ENCODE assay signal across 10 cellular contexts in genomic region chr13:67416047-67416925, GRCh38.
DNase-seq lines count a peak whose midpoint lies in the region; ATAC-seq and TF ChIP-seq lines count a peak whose summit lies in the region.
"Had no signal": no experiment of that assay in that cellular context is flagged by ENCODE, and none has a peak within 500 bp of the region (broad histone marks: within the 10 kb centered on the region; RNA-seq: fewer than 3 reads in every experiment).

No MANE protein-coding gene starts in this region.

- no peaks in the 10 kb centered on the region for H3K27me3 Mint-ChIP-seq in effector memory CD8-positive, alpha-beta T cell
- H3K27me3 Mint-ChIP-seq: activated B cell treated with CpG ODN at 0.5 μM for 24 hours had no signal

- no peaks in the 10 kb centered on the region for H3K36me3 ChIP-seq in left lung
- H3K36me3 ChIP-seq: neutrophil had no signal

- H3K27ac ChIP-seq in VCaP (no peak overlapping the region), left lung (no peak overlapping the region)
- H3K27ac ChIP-seq: neutrophil had no signal

- ATAC-seq in GM18868 (IDR thresholded peaks at IDR 0.05; ENCODE audit: unreplicated experiment) (peak; percentile 95), HG03103 (IDR thresholded peaks at IDR 0.05; ENCODE audit: low read depth, unreplicated experiment) (peak; percentile 96), left lung (peak; percentile 94), HG03378 (IDR thresholded peaks at IDR 0.05; ENCODE audit: unreplicated experiment) (no peak)
- no peak for ATAC-seq in effector memory CD8-positive, alpha-beta T cell (replicated peaks)
- ATAC-seq in stimulated activated effector memory CD8-positive, alpha-beta T cell treated with anti-CD3 and anti-CD28 coated beads, Interleukin-12 subunit alpha, Interleukin-12 subunit beta, amount 100 ng/mL, for 72 hours: no peak

- peak; percentile 3; the same call in 1 of the 2 replicates for TF ChIP-seq CTCF in VCaP (conservative IDR thresholded peaks at IDR 0.05)
- TF ChIP-seq CTCF in left lung (IDR thresholded peaks at IDR 0.05): no peak

- H3K27me3 ChIP-seq in left lung: no peaks in the 10 kb centered on the region
- H3K27me3 ChIP-seq: neutrophil had no signal

- no peak overlapping the region for H3K27ac Mint-ChIP-seq in effector memory CD8-positive, alpha-beta T cell
- no peak overlapping the region for H3K27ac Mint-ChIP-seq in stimulated activated effector memory CD8-positive, alpha-beta T cell treated with anti-CD3 and anti-CD28 coated beads, Interleukin-12 subunit alpha, Interleukin-12 subunit beta, amount 100 ng/mL, for 72 hours
- H3K27ac Mint-ChIP-seq: activated B cell treated with CpG ODN at 0.5 μM for 24 hours had no signal

- H3K36me3 Mint-ChIP-seq in effector memory CD8-positive, alpha-beta T cell (ENCODE audit: insufficient read depth): no peaks in the 10 kb centered on the region
- H3K36me3 Mint-ChIP-seq in stimulated activated effector memory CD8-positive, alpha-beta T cell treated with anti-CD3 and anti-CD28 coated beads, Interleukin-12 subunit alpha, Interleukin-12 subunit beta, amount 100 ng/mL, for 72 hours: no peaks in the 10 kb centered on the region

- H3K4me3 ChIP-seq in left lung: no peak overlapping the region

- intact Hi-C loops in left lung (cut with DNase I) (no loop called here), posterior vena cava (cut with DNase I) (no loop called here)

- H3K4me3 Mint-ChIP-seq in effector memory CD8-positive, alpha-beta T cell: no peak overlapping the region
- H3K4me3 Mint-ChIP-seq in stimulated activated effector memory CD8-positive, alpha-beta T cell treated with anti-CD3 and anti-CD28 coated beads, Interleukin-12 subunit alpha, Interleukin-12 subunit beta, amount 100 ng/mL, for 72 hours: no peak overlapping the region
- H3K4me3 Mint-ChIP-seq: activated B cell treated with CpG ODN at 0.5 μM for 24 hours had no signal

- DNase-seq in left lung: peak in 1 of 2 donors; percentile 79
- no peak for DNase-seq in effector memory CD8-positive, alpha-beta T cell
- no peak for DNase-seq in posterior vena cava (ENCODE audit: low spot score)
- no peak for DNase-seq in stimulated activated effector memory CD8-positive, alpha-beta T cell treated with anti-CD3 and anti-CD28 coated beads, Interleukin-12 subunit alpha, Interleukin-12 subunit beta, amount 100 ng/mL, for 72 hours (ENCODE audit: low spot score in 2 of 2)
- DNase-seq: activated B cell treated with CpG ODN at 0.5 μM for 24 hours had no signal

- no peaks in the 10 kb centered on the region for H3K4me1 Mint-ChIP-seq in effector memory CD8-positive, alpha-beta T cell (ENCODE audit: low read depth in 2 of 2)
- H3K4me1 Mint-ChIP-seq in stimulated activated effector memory CD8-positive, alpha-beta T cell treated with anti-CD3 and anti-CD28 coated beads, Interleukin-12 subunit alpha, Interleukin-12 subunit beta, amount 100 ng/mL, for 72 hours: no peaks in the 10 kb centered on the region
- H3K4me1 Mint-ChIP-seq: activated B cell treated with CpG ODN at 0.5 μM for 24 hours had no signal

- H3K9me3 ChIP-seq in left lung: no peaks in the 10 kb centered on the region
- H3K9me3 ChIP-seq: neutrophil had no signal

- peaks cover 0 to 15% of the 10 kb centered on the region in 2 donors for H3K9me3 Mint-ChIP-seq in effector memory CD8-positive, alpha-beta T cell
- peaks cover 2% of the 10 kb centered on the region for H3K9me3 Mint-ChIP-seq in stimulated activated effector memory CD8-positive, alpha-beta T cell treated with anti-CD3 and anti-CD28 coated beads, Interleukin-12 subunit alpha, Interleukin-12 subunit beta, amount 100 ng/mL, for 72 hours
- H3K9me3 Mint-ChIP-seq: activated B cell treated with CpG ODN at 0.5 μM for 24 hours had no signal

- H3K4me1 ChIP-seq in left lung: no peaks in the 10 kb centered on the region

Comparison
In these comparisons a context has a peak if more than half of its experiments do, and no peak if none do; other contexts are left out.
1. ATAC-seq: peak in GM18868 (single experiment), HG03103 (single experiment) and left lung (single experiment); none in effector memory CD8-positive, alpha-beta T cell (single experiment), HG03378 (single experiment) and stimulated activated effector memory CD8-positive, alpha-beta T cell treated with anti-CD3 and anti-CD28 coated beads, Interleukin-12 subunit alpha, Interleukin-12 subunit beta, amount 100 ng/mL, for 72 hours (single experiment).